27 cellular contexts compared by ENCODE assay signal in genomic region chr20:45329497-45330319, GRCh38. TPM values are rescaled to one million over a fixed set of nuclear protein-coding genes. Genes with fewer than 3 reads are reported as not detected.
DNase-seq lines count a peak whose midpoint lies in the region; ATAC-seq and TF ChIP-seq lines count a peak whose summit lies in the region.
"Had no signal": no experiment of that assay in that cellular context is flagged by ENCODE, and none has a peak within 500 bp of the region (broad histone marks: within the 10 kb centered on the region; RNA-seq: fewer than 3 reads in every experiment).

No MANE protein-coding gene starts in this region.

- H3K27me3 ChIP-seq in Karpas-422 (ENCODE audit: low read length) (no peaks in the 10 kb centered on the region), left lung (no peaks in the 10 kb centered on the region), upper lobe of right lung (no peaks in the 10 kb centered on the region)
- H3K27me3 ChIP-seq: BLaER1, esophagus squamous epithelium had no signal

- H3K79me2 ChIP-seq in Karpas-422 (ENCODE audit: low read length), result no peaks in the 10 kb centered on the region

- H3K27me3 Mint-ChIP-seq in chondrocyte (ENCODE audit: low read depth), result no peaks in the 10 kb centered on the region
- H3K27me3 Mint-ChIP-seq: activated CD4-positive, alpha-beta memory T cell treated with anti-CD3 and anti-CD28 coated beads, Interleukin-2, amount 10 ng/mL, durations not matched to agents 7 days and 5 days; activated naive CD4-positive, alpha-beta T cell treated with anti-CD3 and anti-CD28 coated beads, Interleukin-2, amount 50 U/mL, for 24 hours; brain; memory B cell; naive thymus-derived CD8-positive, alpha-beta T cell had no signal

- no peak overlapping the region for H3K4me3 Mint-ChIP-seq in chondrocyte (ENCODE audit: unreplicated experiment)
- H3K4me3 Mint-ChIP-seq: activated CD4-positive, alpha-beta memory T cell treated with anti-CD3 and anti-CD28 coated beads, Interleukin-2, amount 10 ng/mL, durations not matched to agents 7 days and 5 days; activated naive CD4-positive, alpha-beta T cell treated with anti-CD3 and anti-CD28 coated beads, Interleukin-2, amount 50 U/mL, for 24 hours; brain; memory B cell; naive thymus-derived CD8-positive, alpha-beta T cell; WTC11 had no signal

- H3K4me1 Mint-ChIP-seq in chondrocyte (ENCODE audit: low read depth), result no peaks in the 10 kb centered on the region
- H3K4me1 Mint-ChIP-seq: activated CD4-positive, alpha-beta memory T cell treated with anti-CD3 and anti-CD28 coated beads, Interleukin-2, amount 10 ng/mL, durations not matched to agents 7 days and 5 days; activated naive CD4-positive, alpha-beta T cell treated with anti-CD3 and anti-CD28 coated beads, Interleukin-2, amount 50 U/mL, for 24 hours; naive thymus-derived CD8-positive, alpha-beta T cell; WTC11 had no signal

- ATAC-seq in left lung, result peak; percentile 57
- peak; percentile 72 for ATAC-seq in upper lobe of right lung
- ATAC-seq in GM18502 (IDR thresholded peaks at IDR 0.05; ENCODE audit: poor library complexity, unreplicated experiment), result no peak
- ATAC-seq: naive thymus-derived CD8-positive, alpha-beta T cell; Right ventricle myocardium inferior; WTC11 had no signal

- peaks cover 11% of the 10 kb centered on the region for H3K4me1 ChIP-seq in Karpas-422 (ENCODE audit: low read length)
- no peaks in the 10 kb centered on the region for H3K4me1 ChIP-seq in left lung
- no peaks in the 10 kb centered on the region for H3K4me1 ChIP-seq in upper lobe of right lung

- no peak for DNase-seq in Karpas-422
- DNase-seq in chondrocyte (ENCODE audit: low spot score), result peak; percentile 50
- DNase-seq in left lung, result no peak
- DNase-seq in upper lobe of right lung, result peak; percentile 78
- no peak for DNase-seq in NOMO-1 treated with DMSO at 0.1 percent for 48 hours (lab: John Stamatoyannopoulos, UW; ENCODE audit: unreplicated experiment)
- DNase-seq in NCI-H2107 treated with DMSO at 0.1 percent for 48 hours (lab: John Stamatoyannopoulos, UW; ENCODE audit: unreplicated experiment), result no peak
- DNase-seq: activated CD4-positive, alpha-beta memory T cell treated with anti-CD3 and anti-CD28 coated beads, Interleukin-2, amount 10 ng/mL, durations not matched to agents 7 days and 5 days; activated T-cell treated with anti-CD3 and anti-CD28 coated beads, Interleukin-2, amount 50 U/mL, for 48 hours; dermis blood vessel endothelial cell; DMS153; esophagus squamous epithelium; glutamatergic neuron; naive thymus-derived CD8-positive, alpha-beta T cell; NCI-H1694; NCI-H226; NK-92 treated with Interleukin-12 subunit alpha and Interleukin-12 subunit beta, amount 100 ng/mL, for 24 hours; stimulated activated CD4-positive, alpha-beta T cell treated with anti-CD3 and anti-CD28 coated beads, Interleukin-4, amount 100 ng/mL, for 4 hours had no signal

- H4K20me1 ChIP-seq in Karpas-422 (ENCODE audit: insufficient read depth, low read depth, low read length), result no peaks in the 10 kb centered on the region
- H4K20me1 ChIP-seq: BLaER1 had no signal

- no peak overlapping the region for H3K27ac ChIP-seq in Karpas-422 (ENCODE audit: low read length)
- no peak overlapping the region for H3K27ac ChIP-seq in left lung
- H3K27ac ChIP-seq in upper lobe of right lung, result no peak overlapping the region
- H3K27ac ChIP-seq: BLaER1 had no signal

- no peaks in the 10 kb centered on the region for H3K36me3 ChIP-seq in Karpas-422 (ENCODE audit: insufficient read depth, low read length)
- peaks cover 0 to 95% of the 10 kb centered on the region in 2 donors for H3K36me3 ChIP-seq in left lung
- H3K36me3 ChIP-seq in upper lobe of right lung, result peaks cover 97% of the 10 kb centered on the region
- H3K36me3 ChIP-seq: BLaER1 had no signal

- H3K9me3 ChIP-seq in Karpas-422 (ENCODE audit: low read length), result no peaks in the 10 kb centered on the region
- H3K9me3 ChIP-seq in left lung, result no peaks in the 10 kb centered on the region
- H3K9me3 ChIP-seq in upper lobe of right lung, result no peaks in the 10 kb centered on the region
- H3K9me3 ChIP-seq: BLaER1, esophagus squamous epithelium had no signal

- no peak overlapping the region for H2AFZ ChIP-seq in Karpas-422 (ENCODE audit: low read length)

- no peak overlapping the region for H3K9ac ChIP-seq in Karpas-422 (ENCODE audit: low read length)
- H3K9ac ChIP-seq: BLaER1 had no signal

- H3K4me3 ChIP-seq in Karpas-422 (ENCODE audit: low read length), result no peak overlapping the region
- no peak overlapping the region for H3K4me3 ChIP-seq in left lung
- H3K4me3 ChIP-seq in upper lobe of right lung, result no peak overlapping the region
- H3K4me3 ChIP-seq: BLaER1, esophagus squamous epithelium, smooth muscle cell had no signal

- no peaks in the 10 kb centered on the region for H3K9me3 Mint-ChIP-seq in chondrocyte (ENCODE audit: low read depth)
- H3K9me3 Mint-ChIP-seq: activated CD4-positive, alpha-beta memory T cell treated with anti-CD3 and anti-CD28 coated beads, Interleukin-2, amount 10 ng/mL, durations not matched to agents 7 days and 5 days; activated naive CD4-positive, alpha-beta T cell treated with anti-CD3 and anti-CD28 coated beads, Interleukin-2, amount 50 U/mL, for 24 hours; brain; memory B cell; naive thymus-derived CD8-positive, alpha-beta T cell; WTC11 had no signal

- no peaks in the 10 kb centered on the region for H3K9me2 ChIP-seq in Karpas-422 (replicated peaks; ENCODE audit: insufficient read depth, low read length)

- peaks cover 8% of the 10 kb centered on the region for H3K36me3 Mint-ChIP-seq in chondrocyte (ENCODE audit: low read depth)
- H3K36me3 Mint-ChIP-seq: activated naive CD4-positive, alpha-beta T cell treated with anti-CD3 and anti-CD28 coated beads, Interleukin-2, amount 50 U/mL, for 24 hours; brain; memory B cell; naive thymus-derived CD8-positive, alpha-beta T cell had no signal

- no peak overlapping the region for H3K27ac Mint-ChIP-seq in chondrocyte (ENCODE audit: unreplicated experiment)
- H3K27ac Mint-ChIP-seq: activated CD4-positive, alpha-beta memory T cell treated with anti-CD3 and anti-CD28 coated beads, Interleukin-2, amount 10 ng/mL, durations not matched to agents 7 days and 5 days; activated naive CD4-positive, alpha-beta T cell treated with anti-CD3 and anti-CD28 coated beads, Interleukin-2, amount 50 U/mL, for 24 hours; memory B cell; naive thymus-derived CD8-positive, alpha-beta T cell; WTC11 had no signal

- intact Hi-C loops in left lung (cut with DNase I), result loop anchor here in 1 of 2 donors (10.0 kb wide), 1 partner anchor 445 kb away; no protein-coding TSS in a partner anchor
- intact Hi-C loops in upper lobe of right lung (cut with DNase I), result no loop called here

- H3K4me2 ChIP-seq in Karpas-422 (ENCODE audit: low read depth, low read length, poor library complexity, severe bottlenecking), result peak overlapping the region; percentile 6
- H3K4me2 ChIP-seq: BLaER1, smooth muscle cell had no signal

- TF ChIP-seq CTCF in chondrocyte (IDR thresholded peaks at IDR 0.05) (no peak), left lung (IDR thresholded peaks at IDR 0.05) (no peak), upper lobe of right lung (IDR thresholded peaks at IDR 0.05) (no peak)

RNA-seq across cellular contexts. Expression of gene SDC4, which starts 18.5 kb away (rescaled TPM):
- not detected in 2 replicates for total RNA-seq in Karpas-422 (2014; rRNA removed; shearing (Covaris generic); ENCODE audit: low replicate concordance)
- total RNA-seq in chondrocyte (17.1 to 21.4 TPM (median 21.2 TPM) in 3 replicates), left lung (100 to 1,000 TPM; 199 to 329 TPM), upper lobe of right lung (345 TPM)

RNA-seq across cellular contexts. Expression of gene MATN4, which starts 21.6 kb away (rescaled TPM):
- not detected in 2 replicates for total RNA-seq in Karpas-422 (2014; rRNA removed; shearing (Covaris generic); ENCODE audit: low replicate concordance)
- 0.10 to 0.26 TPM in 2 of 3 replicates, not detected in the other for total RNA-seq in chondrocyte
- under 1 TPM in 1 of 2 donors, not detected in 1; 0.23 TPM for total RNA-seq in left lung
- 0.29 TPM for total RNA-seq in upper lobe of right lung
- total RNA-seq: naive thymus-derived CD8-positive, alpha-beta T cell; Right ventricle myocardium inferior; smooth muscle cell had no signal

RNA-seq across cellular contexts. Expression of gene RBPJL, which starts 23.1 kb away (rescaled TPM):
- total RNA-seq in Karpas-422 (2014; rRNA removed; shearing (Covaris generic); ENCODE audit: low replicate concordance), result not detected in 2 replicates
- total RNA-seq in chondrocyte (not detected in 3 replicates), left lung (not detected), upper lobe of right lung (not detected)
- total RNA-seq: activated CD4-positive, alpha-beta memory T cell treated with anti-CD3 and anti-CD28 coated beads, Interleukin-2, amount 10 ng/mL, durations not matched to agents 7 days and 5 days; dermis blood vessel endothelial cell; esophagus squamous epithelium; naive thymus-derived CD8-positive, alpha-beta T cell; Right ventricle myocardium inferior; smooth muscle cell; subcutaneous adipose tissue; T-helper 1 cell treated with Interleukin-12 subunit alpha and Interleukin-12 subunit beta and Interleukin-4 antibody, amounts not matched to agents 30 ng/mL and 1 ng/mL, for 36 hours had no signal

RNA-seq across cellular contexts. Expression of gene SYS1, which starts 33.2 kb away (rescaled TPM):
- 18.6 and 34.5 TPM in 2 replicates for total RNA-seq in Karpas-422 (2014; rRNA removed; shearing (Covaris generic); ENCODE audit: low replicate concordance)
- 18.1 to 18.8 TPM (median 18.3 TPM) in 3 replicates for total RNA-seq in chondrocyte
- 10 to 100 TPM; 44.3 to 48.8 TPM for total RNA-seq in left lung
- total RNA-seq in upper lobe of right lung, result 46.5 TPM

RNA-seq across cellular contexts. Expression of gene TP53TG5, which starts 48.4 kb away (rescaled TPM):
- total RNA-seq in Karpas-422 (2014; rRNA removed; shearing (Covaris generic); ENCODE audit: low replicate concordance), result not detected in 2 replicates
- not detected in 3 replicates for total RNA-seq in chondrocyte
- under 1 TPM in 1 of 2 donors, not detected in 1; 0.44 TPM for total RNA-seq in left lung
- not detected for total RNA-seq in upper lobe of right lung
- total RNA-seq: activated CD4-positive, alpha-beta memory T cell treated with anti-CD3 and anti-CD28 coated beads, Interleukin-2, amount 10 ng/mL, durations not matched to agents 7 days and 5 days; dermis blood vessel endothelial cell; esophagus squamous epithelium; smooth muscle cell; T-helper 1 cell treated with Interleukin-12 subunit alpha and Interleukin-12 subunit beta and Interleukin-4 antibody, amounts not matched to agents 30 ng/mL and 1 ng/mL, for 36 hours had no signal

Comparison
In these comparisons a context has a peak if more than half of its experiments do, and no peak if none do; other contexts are left out.
1. DNase-seq: peak in chondrocyte (single experiment) and upper lobe of right lung (single experiment); none in Karpas-422 (single experiment), left lung (0 of 2), NOMO-1 treated with DMSO at 0.1 percent for 48 hours (single experiment) and NCI-H2107 treated with DMSO at 0.1 percent for 48 hours (single experiment).
2. RNA of gene SDC4, which starts 18.5 kb away (total RNA-seq): 345 TPM in upper lobe of right lung (single experiment), 199 to 329 TPM in left lung and 17.1 to 21.4 TPM in chondrocyte; not detected in Karpas-422; every median in the first group is over 10 times any median in the second.